ENCODE assay signal across 1 cellular context in the genomic region with DNA sequence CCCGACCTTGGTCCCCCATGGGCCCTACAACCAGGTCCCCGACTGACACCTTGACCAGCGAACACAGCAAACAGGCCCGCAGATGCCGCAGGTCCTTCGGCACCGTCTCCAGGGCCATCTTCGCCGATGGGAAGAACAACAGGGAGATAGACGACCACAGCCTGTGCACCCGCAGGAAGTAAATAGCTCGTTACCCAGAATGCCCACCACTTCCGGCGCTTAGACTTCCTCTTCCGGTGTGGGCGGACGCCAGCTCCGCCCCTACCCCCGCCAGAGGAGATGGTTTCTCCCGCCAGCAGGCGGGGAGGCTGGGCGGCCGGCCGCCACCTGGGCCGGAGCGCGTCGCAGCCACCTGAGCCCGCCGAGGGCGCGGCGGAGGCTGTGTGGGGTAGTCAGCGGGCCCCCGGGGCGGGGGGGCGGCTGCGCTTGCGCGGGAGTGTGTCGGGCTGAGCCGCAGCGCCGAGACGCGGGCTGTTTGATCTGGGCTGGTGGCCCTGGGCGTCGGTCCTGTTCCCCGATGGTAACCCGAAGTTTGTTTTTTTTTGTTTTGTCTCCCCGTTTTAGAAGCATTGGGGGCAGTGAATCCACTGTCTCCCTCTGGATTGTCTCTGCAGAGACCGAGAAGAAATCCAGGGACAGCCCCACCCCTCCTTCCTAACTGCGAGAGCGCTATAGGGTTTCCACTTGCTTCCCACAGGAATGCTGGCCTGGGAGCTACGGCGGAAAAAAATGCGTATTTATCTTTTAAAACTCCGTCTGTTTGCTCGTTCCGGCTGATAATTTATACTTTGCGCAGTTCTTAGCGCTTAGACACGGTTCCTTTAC.
TF ChIP-seq lines count a peak whose summit lies in the region.

A gene (minus strand): TSS at position 184 of the 825 bp plus-strand sequence. CDS start 66 bp downstream, at position 118.

TF ChIP-seq in HCT116, 20 proteins besides CTCF, POLR2A, EP300 and RAD21 (continued from another document):
- TF ChIP-seq JUND (IDR thresholded peaks at IDR 0.05) (peak; percentile 68), ZNF274 (IDR thresholded peaks at IDR 0.05; ENCODE audit: low read depth, low read length) (no peak), FOSL1 (IDR thresholded peaks at IDR 0.05; ENCODE audit: low read depth) (no peak; the same call in 1 of the 2 replicates), SRF (IDR thresholded peaks at IDR 0.05; ENCODE audit: low read depth) (peak; percentile 84), CBX3 (IDR thresholded peaks at IDR 0.05; ENCODE audit: low read depth) (peak; percentile 91), EGR1 (IDR thresholded peaks at IDR 0.05; ENCODE audit: low read depth) (peak; percentile 86), YY1 (IDR thresholded peaks at IDR 0.05; ENCODE audit: extremely low read depth, insufficient replicate concordance, low read depth, low read length) (peak; percentile 84), EZH2 (IDR thresholded peaks at IDR 0.05) (no peak), TCF7L2 (IDR thresholded peaks at IDR 0.05; ENCODE audit: borderline replicate concordance, extremely low read depth, insufficient read depth, insufficient read length) (peak; percentile 99), ELF1 (IDR thresholded peaks at IDR 0.05; ENCODE audit: borderline replicate concordance, low read depth) (peak; percentile 67; the same call in 1 of the 2 replicates)
- TF ChIP-seq, protein P1, sequence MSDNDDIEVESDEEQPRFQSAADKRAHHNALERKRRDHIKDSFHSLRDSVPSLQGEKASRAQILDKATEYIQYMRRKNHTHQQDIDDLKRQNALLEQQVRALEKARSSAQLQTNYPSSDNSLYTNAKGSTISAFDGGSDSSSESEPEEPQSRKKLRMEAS (IDR thresholded peaks at IDR 0.05), result peak; percentile 93
- TF ChIP-seq, protein P2, sequence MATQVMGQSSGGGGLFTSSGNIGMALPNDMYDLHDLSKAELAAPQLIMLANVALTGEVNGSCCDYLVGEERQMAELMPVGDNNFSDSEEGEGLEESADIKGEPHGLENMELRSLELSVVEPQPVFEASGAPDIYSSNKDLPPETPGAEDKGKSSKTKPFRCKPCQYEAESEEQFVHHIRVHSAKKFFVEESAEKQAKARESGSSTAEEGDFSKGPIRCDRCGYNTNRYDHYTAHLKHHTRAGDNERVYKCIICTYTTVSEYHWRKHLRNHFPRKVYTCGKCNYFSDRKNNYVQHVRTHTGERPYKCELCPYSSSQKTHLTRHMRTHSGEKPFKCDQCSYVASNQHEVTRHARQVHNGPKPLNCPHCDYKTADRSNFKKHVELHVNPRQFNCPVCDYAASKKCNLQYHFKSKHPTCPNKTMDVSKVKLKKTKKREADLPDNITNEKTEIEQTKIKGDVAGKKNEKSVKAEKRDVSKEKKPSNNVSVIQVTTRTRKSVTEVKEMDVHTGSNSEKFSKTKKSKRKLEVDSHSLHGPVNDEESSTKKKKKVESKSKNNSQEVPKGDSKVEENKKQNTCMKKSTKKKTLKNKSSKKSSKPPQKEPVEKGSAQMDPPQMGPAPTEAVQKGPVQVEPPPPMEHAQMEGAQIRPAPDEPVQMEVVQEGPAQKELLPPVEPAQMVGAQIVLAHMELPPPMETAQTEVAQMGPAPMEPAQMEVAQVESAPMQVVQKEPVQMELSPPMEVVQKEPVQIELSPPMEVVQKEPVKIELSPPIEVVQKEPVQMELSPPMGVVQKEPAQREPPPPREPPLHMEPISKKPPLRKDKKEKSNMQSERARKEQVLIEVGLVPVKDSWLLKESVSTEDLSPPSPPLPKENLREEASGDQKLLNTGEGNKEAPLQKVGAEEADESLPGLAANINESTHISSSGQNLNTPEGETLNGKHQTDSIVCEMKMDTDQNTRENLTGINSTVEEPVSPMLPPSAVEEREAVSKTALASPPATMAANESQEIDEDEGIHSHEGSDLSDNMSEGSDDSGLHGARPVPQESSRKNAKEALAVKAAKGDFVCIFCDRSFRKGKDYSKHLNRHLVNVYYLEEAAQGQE (IDR thresholded peaks at IDR 0.05; ENCODE audit: low read depth), result no peak
